16 cellular contexts compared by ENCODE assay signal in the genomic region with DNA sequence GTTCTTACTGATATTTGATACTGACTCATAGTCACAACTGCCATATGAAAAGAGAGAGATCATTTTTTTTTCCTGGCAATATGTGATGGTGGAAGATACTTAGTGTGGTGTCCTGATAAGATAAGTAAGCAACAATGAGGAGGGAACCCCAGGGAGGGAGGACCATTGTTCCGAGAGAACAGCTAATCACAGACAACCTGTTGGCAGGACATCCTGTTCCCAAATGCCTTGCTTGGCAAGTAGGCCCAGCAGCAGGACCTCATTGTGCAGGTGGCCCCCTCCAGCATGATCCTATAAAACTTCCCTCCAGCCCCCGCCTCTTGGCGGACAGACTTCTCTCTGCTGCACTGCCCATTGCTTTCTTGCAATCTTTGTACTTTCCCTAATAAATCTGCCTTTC.
DNase-seq lines count a peak whose midpoint lies in the region; ATAC-seq and TF ChIP-seq lines count a peak whose summit lies in the region.
"Had no signal": no experiment of that assay in that cellular context is flagged by ENCODE, and none has a peak within 500 bp of the region (broad histone marks: within the 10 kb centered on the region; RNA-seq: fewer than 3 reads in every experiment).

No MANE protein-coding gene starts in this region.

- ATAC-seq in GM23338, result no peak
- no peak for ATAC-seq in HG03039 (IDR thresholded peaks at IDR 0.05; ENCODE audit: unreplicated experiment)

- H3K4me2 ChIP-seq in GM23338 (no peak overlapping the region), mesendoderm (ENCODE audit: low read length) (no peak overlapping the region)

- no peaks in the 10 kb centered on the region for H3K27me3 Mint-ChIP-seq in GM23338 (ENCODE audit: insufficient read depth, low read depth, poor library complexity)
- H3K27me3 Mint-ChIP-seq: B cell; CD4-positive, alpha-beta memory T cell had no signal

- H3K56ac ChIP-seq in mesendoderm (ENCODE audit: low read length), result no peak overlapping the region

- no peak overlapping the region for H3K4me3 ChIP-seq in GM23338
- no peak overlapping the region for H3K4me3 ChIP-seq in cardiac fibroblast (replicated peaks in 1 of 2; ENCODE audit: low read depth in 2 of 2, low read length in 2 of 2)
- no peak overlapping the region for H3K4me3 ChIP-seq in mesendoderm (ENCODE audit: low read length)
- H3K4me3 ChIP-seq in testis, result no peak overlapping the region
- H3K4me3 ChIP-seq in vagina, result no peak overlapping the region

- no peak overlapping the region for H2AK5ac ChIP-seq in mesendoderm (ENCODE audit: low read length)

- H2AFZ ChIP-seq in GM23338, result no peak overlapping the region

- no CpG with 5 or more reads among the region's 3 CpGs for WGBS in mesendoderm (ENCODE audit: extremely low coverage, insufficient coverage, low lambda C conversion rate)
- WGBS in testis, 2 donors, result 37 to 48% methylated on average over 3 of the region's 3 CpGs

- no peaks in the 10 kb centered on the region for H4K20me1 ChIP-seq in GM23338 (replicated peaks; ENCODE audit: insufficient read depth)

- no peak overlapping the region for H3K9ac ChIP-seq in mesendoderm (ENCODE audit: low read length)

- peaks cover 18% of the 10 kb centered on the region for H3K4me1 Mint-ChIP-seq in GM23338
- H3K4me1 Mint-ChIP-seq: B cell; CD4-positive, alpha-beta memory T cell had no signal

- no peaks in the 10 kb centered on the region for H3F3A ChIP-seq in GM23338 (replicated peaks; ENCODE audit: low read depth)

- H3K27ac ChIP-seq in GM23338 (ENCODE audit: low read depth) (no peak overlapping the region), mesendoderm (ENCODE audit: low read depth, low read length) (peak overlapping the region; percentile 65), testis (peak overlapping the region; percentile 44 to 59), vagina (no peak overlapping the region)

- no peaks in the 10 kb centered on the region for H3K79me2 ChIP-seq in GM23338 (replicated peaks; ENCODE audit: insufficient read depth)
- H3K79me2 ChIP-seq in mesendoderm (ENCODE audit: control insufficient read depth, insufficient read depth, low read length), result no peaks in the 10 kb centered on the region

- H3K27me3 ChIP-seq in GM23338 (ENCODE audit: insufficient read depth), result no peaks in the 10 kb centered on the region
- H3K27me3 ChIP-seq in mesendoderm (ENCODE audit: insufficient read depth, low read length, poor library complexity), result no peaks in the 10 kb centered on the region
- H3K27me3 ChIP-seq in testis, result no peaks in the 10 kb centered on the region
- H3K27me3 ChIP-seq in vagina, result no peaks in the 10 kb centered on the region

- no peak overlapping the region for H3K18ac ChIP-seq in mesendoderm (ENCODE audit: low read length)

- H2BK15ac ChIP-seq in mesendoderm (replicated peaks; ENCODE audit: low read depth), result no peak overlapping the region

- H3K36me3 ChIP-seq in GM23338 (ENCODE audit: insufficient read depth), result no peaks in the 10 kb centered on the region
- H3K36me3 ChIP-seq in mesendoderm (ENCODE audit: control insufficient read depth, insufficient read depth, low read length), result no peaks in the 10 kb centered on the region
- H3K36me3 ChIP-seq in testis (ENCODE audit: low read depth, missing control alignments), result no peaks in the 10 kb centered on the region
- H3K36me3 ChIP-seq in vagina, result no peaks in the 10 kb centered on the region

- H4K8ac ChIP-seq in mesendoderm (ENCODE audit: low read depth, low read length), result no peak overlapping the region

- peaks cover 9% of the 10 kb centered on the region; the same call in 2 of the 3 replicates for H3K9me3 Mint-ChIP-seq in GM23338

- H3K79me1 ChIP-seq in mesendoderm (ENCODE audit: low read length), result no peaks in the 10 kb centered on the region

- TF ChIP-seq POLR2A in testis (IDR thresholded peaks at IDR 0.05) (no peak), vagina (IDR thresholded peaks at IDR 0.05) (no peak)

- peaks cover 17% of the 10 kb centered on the region; the same call in 2 of the 3 replicates for H3K36me3 Mint-ChIP-seq in GM23338 (ENCODE audit: low read depth)
- H3K36me3 Mint-ChIP-seq: CD4-positive, alpha-beta memory T cell had no signal

- H2BK120ac ChIP-seq in mesendoderm (ENCODE audit: low read depth, low read length), result no peak overlapping the region

- H3K4me1 ChIP-seq in GM23338 (ENCODE audit: insufficient read depth) (peaks cover 11% of the 10 kb centered on the region), mesendoderm (ENCODE audit: control insufficient read depth, low read depth, low read length) (no peaks in the 10 kb centered on the region), testis (peaks cover 7% of the 10 kb centered on the region), vagina (no peaks in the 10 kb centered on the region)

- no peak overlapping the region for H3K4me3 Mint-ChIP-seq in GM23338
- H3K4me3 Mint-ChIP-seq: B cell; CD4-positive, alpha-beta memory T cell; HFFc6 had no signal

- H3K9me2 ChIP-seq in GM23338 (ENCODE audit: insufficient read depth), result 0 out of 2 replicates have a peak, but pooled peaks cover 8% of the 10 kb centered on the region

- DNase-seq in GM23338 (ENCODE audit: low spot score) (peak; percentile 11), cardiac fibroblast (ENCODE audit: low read depth in 2 of 2) (peak; percentile 7 to 34), mesendoderm (peak; percentile 86), testis (peak; percentile 91), vagina (ENCODE audit: extremely low spot score in 2 of 2) (no peak), NCI-H1694 treated with DMSO at 0.1 percent for 48 hours (lab: John Stamatoyannopoulos, UW) (no peak)
- DNase-seq: C1 segment of cervical spinal cord; CD4-positive, alpha-beta memory T cell; COR-L47; DMS153; DMS79 treated with DMSO at 0.1 percent for 48 hours; EL; HCEC 1CT; HFFc6 had no signal

- H4K5ac ChIP-seq in mesendoderm (ENCODE audit: low read length), result no peak overlapping the region

- no peak overlapping the region for H3K23ac ChIP-seq in mesendoderm (ENCODE audit: low read length)

- H3K4ac ChIP-seq in mesendoderm (ENCODE audit: low read depth, low read length), result no peak overlapping the region

- no peak overlapping the region for H3K27ac Mint-ChIP-seq in GM23338
- H3K27ac Mint-ChIP-seq: B cell; CD4-positive, alpha-beta memory T cell; HFFc6 had no signal

- H3K9me3 ChIP-seq in testis (no peaks in the 10 kb centered on the region), vagina (no peaks in the 10 kb centered on the region)

- TF ChIP-seq CTCF in GM23338 (conservative IDR thresholded peaks at IDR 0.05; ENCODE audit: low read depth in 2 of 2) (no peak), cardiac fibroblast (IDR thresholded peaks at IDR 0.05; ENCODE audit: low read depth, low read length) (no peak), testis (IDR thresholded peaks at IDR 0.05) (no peak), vagina (IDR thresholded peaks at IDR 0.05) (no peak)

- H2BK5ac ChIP-seq in mesendoderm (ENCODE audit: low read length), result no peak overlapping the region

- intact Hi-C loops in testis (cut with DNase I; ENCODE audit: low total_unique reads), result no loop called here
- intact Hi-C loops in vagina (cut with DNase I), result no loop called here

TF ChIP-seq in GM23338, 12 proteins besides CTCF, POLR2A, EP300 and RAD21 (continues in another document):
- TF ChIP-seq STAT1 (IDR thresholded peaks at IDR 0.05; ENCODE audit: unreplicated experiment), result no peak
- no peak for TF ChIP-seq EZH2phosphoT487 (IDR thresholded peaks at IDR 0.05; ENCODE audit: unreplicated experiment)
- TF ChIP-seq ZNF331 (CRISPR knock-in tag; IDR thresholded peaks at IDR 0.05; ENCODE audit: low read depth), result no peak
- TF ChIP-seq JUNB (IDR thresholded peaks at IDR 0.05; ENCODE audit: unreplicated experiment), result no peak

Comparison
In these comparisons a context has a peak if more than half of its experiments do, and no peak if none do; other contexts are left out.
1. DNase-seq: peak in GM23338 (single experiment), cardiac fibroblast (2 of 2), mesendoderm (single experiment) and testis (single experiment); none in vagina (0 of 2) and NCI-H1694 treated with DMSO at 0.1 percent for 48 hours (single experiment).
2. H3K27ac ChIP-seq: peak in mesendoderm (single experiment) and testis (2 of 2); none in GM23338 (single experiment) and vagina (single experiment).